ENCODE assay signal across 29 cellular contexts in the genomic region with DNA sequence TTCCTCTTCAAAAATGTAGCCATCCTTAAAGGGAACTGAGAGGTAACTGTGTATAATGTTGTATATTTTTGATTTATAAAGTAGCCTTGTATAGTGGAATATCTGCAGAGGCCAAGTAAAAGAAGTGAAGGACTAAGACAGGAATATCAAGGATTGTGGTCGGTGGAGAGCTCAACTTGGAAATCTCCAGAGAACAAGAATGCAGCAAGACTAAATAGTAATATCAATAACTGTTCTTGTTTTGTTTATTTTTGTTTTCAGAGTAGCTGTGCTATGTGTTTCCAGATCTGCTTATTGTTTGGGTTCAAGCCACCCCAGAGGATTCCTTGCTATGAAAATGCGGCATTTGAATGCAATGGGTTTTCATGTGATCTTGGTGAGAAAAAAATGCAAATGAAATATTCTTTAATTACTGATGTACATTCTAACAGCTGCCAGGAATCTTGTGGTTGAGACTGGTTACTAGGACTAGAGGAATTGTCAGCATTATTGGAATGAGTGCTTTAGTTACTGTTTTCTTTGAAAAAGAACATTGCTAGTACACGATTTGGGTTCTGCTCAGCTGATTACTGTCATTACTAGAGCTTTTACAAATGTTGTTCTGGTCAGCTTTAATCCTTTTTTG. TPM values are rescaled to one million over a fixed set of nuclear protein-coding genes. Genes with fewer than 3 reads are reported as not detected.
A peak's percentile ranks its signal among the peaks of the same experiment; 100 is the strongest.
DNase-seq lines count a peak whose midpoint lies in the region; ATAC-seq and TF ChIP-seq lines count a peak whose summit lies in the region.
"Had no signal": no experiment of that assay in that cellular context is flagged by ENCODE, and none has a peak within 500 bp of the region (broad histone marks: within the 10 kb centered on the region; RNA-seq: fewer than 3 reads in every experiment).

No MANE protein-coding gene starts in this region.

- H3K4me3 Mint-ChIP-seq in activated T-cell treated with anti-CD3 and anti-CD28 coated beads, Interleukin-2, amount 50 U/mL, for 72 hours, result no peak overlapping the region
- H3K4me3 Mint-ChIP-seq in activated T-cell treated with anti-CD3 and anti-CD28 coated beads, Interleukin-2, amount 50 U/mL, for 4 hours, result no peak overlapping the region
- no peak overlapping the region for H3K4me3 Mint-ChIP-seq in stimulated activated effector memory CD8-positive, alpha-beta T cell treated with anti-CD3 and anti-CD28 coated beads, Interleukin-12 subunit alpha, Interleukin-12 subunit beta, amount 100 ng/mL, for 72 hours
- H3K4me3 Mint-ChIP-seq: activated T-cell treated with anti-CD3 and anti-CD28 coated beads, Interleukin-2, amount 50 U/mL, for 24 hours; brain; CD4-positive, alpha-beta memory T cell; stimulated activated memory B cell treated with anti-CD40 and anti-IgM and Interleukin-4, amounts not matched to agents 10 μg/mL and 1 μg/mL and 100 μg/mL, for 72 hours had no signal

- H3K27ac Mint-ChIP-seq in activated T-cell treated with anti-CD3 and anti-CD28 coated beads, Interleukin-2, amount 50 U/mL, for 72 hours, result peak overlapping the region; percentile 79
- peak overlapping the region; percentile 40 for H3K27ac Mint-ChIP-seq in stimulated activated effector memory CD8-positive, alpha-beta T cell treated with anti-CD3 and anti-CD28 coated beads, Interleukin-12 subunit alpha, Interleukin-12 subunit beta, amount 100 ng/mL, for 72 hours
- H3K27ac Mint-ChIP-seq: brain; stimulated activated memory B cell treated with anti-CD40 and anti-IgM and Interleukin-4, amounts not matched to agents 10 μg/mL and 1 μg/mL and 100 μg/mL, for 72 hours had no signal

- H3K4me3 ChIP-seq in astrocyte of the cerebellum (ENCODE audit: low read depth, low read length), result no peak overlapping the region
- no peak overlapping the region for H3K4me3 ChIP-seq in fibroblast of the aortic adventitia (ENCODE audit: low read depth, low read length)
- H3K4me3 ChIP-seq: K562, left lung, sigmoid colon, SK-N-MC, upper lobe of left lung had no signal

- H3K9me3 Mint-ChIP-seq in activated T-cell treated with anti-CD3 and anti-CD28 coated beads, Interleukin-2, amount 50 U/mL, for 72 hours, result no peaks in the 10 kb centered on the region
- no peaks in the 10 kb centered on the region for H3K9me3 Mint-ChIP-seq in activated T-cell treated with anti-CD3 and anti-CD28 coated beads, Interleukin-2, amount 50 U/mL, for 4 hours
- H3K9me3 Mint-ChIP-seq in stimulated activated effector memory CD8-positive, alpha-beta T cell treated with anti-CD3 and anti-CD28 coated beads, Interleukin-12 subunit alpha, Interleukin-12 subunit beta, amount 100 ng/mL, for 72 hours, result no peaks in the 10 kb centered on the region
- H3K9me3 Mint-ChIP-seq: activated T-cell treated with anti-CD3 and anti-CD28 coated beads, Interleukin-2, amount 50 U/mL, for 24 hours; brain; CD4-positive, alpha-beta memory T cell; stimulated activated memory B cell treated with anti-CD40 and anti-IgM and Interleukin-4, amounts not matched to agents 10 μg/mL and 1 μg/mL and 100 μg/mL, for 72 hours had no signal

- DNase-seq in activated T-cell treated with anti-CD3 and anti-CD28 coated beads, Interleukin-2, amount 50 U/mL, for 72 hours, result no peak
- DNase-seq in activated T-cell treated with anti-CD3 and anti-CD28 coated beads, Interleukin-2, amount 50 U/mL, for 4 hours, result no peak
- DNase-seq in astrocyte of the cerebellum (ENCODE audit: low read depth), result peak; percentile 34
- peak; percentile 5 for DNase-seq in fibroblast of the aortic adventitia (ENCODE audit: low read depth)
- DNase-seq in stimulated activated effector memory CD8-positive, alpha-beta T cell treated with anti-CD3 and anti-CD28 coated beads, Interleukin-12 subunit alpha, Interleukin-12 subunit beta, amount 100 ng/mL, for 72 hours (ENCODE audit: low spot score in 2 of 2), result no peak
- no peak for DNase-seq in DMS 273 treated with DMSO at 0.1 percent for 48 hours (lab: John Stamatoyannopoulos, UW)
- no peak for DNase-seq in posterior vena cava (ENCODE audit: low spot score)
- DNase-seq: activated CD4-positive, CD25-positive, alpha-beta regulatory T cell; activated gamma-delta T cell treated with Interleukin-2 at 50 U/mL for 16 hours; activated T-cell treated with anti-CD3 and anti-CD28 coated beads, Interleukin-2, amount 50 U/mL, for 24 hours; CD4-positive, alpha-beta memory T cell; cerebellar nuclear complex; foreskin fibroblast; left lung; MM.1S; NCI-H1417 treated with DMSO at 0.1 percent for 48 hours; NCI-H226; NCI-H526 treated with DMSO at 0.1 percent for 48 hours; NK-92 treated with Interleukin-12 subunit alpha and Interleukin-12 subunit beta, amount 100 ng/mL, for 24 hours; posterior cingulate gyrus; sigmoid colon; substantia nigra; upper lobe of left lung had no signal

- H3K36me3 Mint-ChIP-seq in activated T-cell treated with anti-CD3 and anti-CD28 coated beads, Interleukin-2, amount 50 U/mL, for 72 hours (ENCODE audit: insufficient read depth in 2 of 2), result peaks cover 4 to 28% of the 10 kb centered on the region in 2 donors
- peaks cover 35% of the 10 kb centered on the region for H3K36me3 Mint-ChIP-seq in activated T-cell treated with anti-CD3 and anti-CD28 coated beads, Interleukin-2, amount 50 U/mL, for 4 hours (ENCODE audit: insufficient read depth)
- peaks cover 78% of the 10 kb centered on the region for H3K36me3 Mint-ChIP-seq in stimulated activated effector memory CD8-positive, alpha-beta T cell treated with anti-CD3 and anti-CD28 coated beads, Interleukin-12 subunit alpha, Interleukin-12 subunit beta, amount 100 ng/mL, for 72 hours

- in situ Hi-C loops in astrocyte of the cerebellum (cut with HindIII; ENCODE audit: low sequenced_read_pairs), result loop anchor here (10.0 kb wide), 1 partner anchor 694 kb away; no protein-coding TSS in a partner anchor

- intact Hi-C loops in posterior vena cava (cut with DNase I), result no loop called here

- TF ChIP-seq CTCF in astrocyte of the cerebellum (IDR thresholded peaks at IDR 0.05; ENCODE audit: low read depth, low read length, missing control alignments) (no peak), fibroblast of the aortic adventitia (IDR thresholded peaks at IDR 0.05; ENCODE audit: insufficient read depth, low read length) (no peak)

- H3K27me3 Mint-ChIP-seq in activated T-cell treated with anti-CD3 and anti-CD28 coated beads, Interleukin-2, amount 50 U/mL, for 72 hours (ENCODE audit: low read depth), result no peaks in the 10 kb centered on the region
- no peaks in the 10 kb centered on the region for H3K27me3 Mint-ChIP-seq in activated T-cell treated with anti-CD3 and anti-CD28 coated beads, Interleukin-2, amount 50 U/mL, for 4 hours (ENCODE audit: low read depth)
- H3K27me3 Mint-ChIP-seq: activated T-cell treated with anti-CD3 and anti-CD28 coated beads, Interleukin-2, amount 50 U/mL, for 24 hours; brain; CD4-positive, alpha-beta memory T cell; stimulated activated memory B cell treated with anti-CD40 and anti-IgM and Interleukin-4, amounts not matched to agents 10 μg/mL and 1 μg/mL and 100 μg/mL, for 72 hours had no signal

- no peaks in the 10 kb centered on the region for H3K4me1 Mint-ChIP-seq in activated T-cell treated with anti-CD3 and anti-CD28 coated beads, Interleukin-2, amount 50 U/mL, for 72 hours (ENCODE audit: low read depth)
- no peaks in the 10 kb centered on the region for H3K4me1 Mint-ChIP-seq in activated T-cell treated with anti-CD3 and anti-CD28 coated beads, Interleukin-2, amount 50 U/mL, for 4 hours (ENCODE audit: low read depth)
- no peaks in the 10 kb centered on the region for H3K4me1 Mint-ChIP-seq in stimulated activated effector memory CD8-positive, alpha-beta T cell treated with anti-CD3 and anti-CD28 coated beads, Interleukin-12 subunit alpha, Interleukin-12 subunit beta, amount 100 ng/mL, for 72 hours
- H3K4me1 Mint-ChIP-seq: brain; CD4-positive, alpha-beta memory T cell; stimulated activated memory B cell treated with anti-CD40 and anti-IgM and Interleukin-4, amounts not matched to agents 10 μg/mL and 1 μg/mL and 100 μg/mL, for 72 hours had no signal

- no peak for ATAC-seq in activated T-cell treated with anti-CD3 and anti-CD28 coated beads, Interleukin-2, amount 50 U/mL, for 72 hours (replicated peaks in 1 of 2)
- no peak for ATAC-seq in activated T-cell treated with anti-CD3 and anti-CD28 coated beads, Interleukin-2, amount 50 U/mL, for 4 hours
- no peak for ATAC-seq in stimulated activated effector memory CD8-positive, alpha-beta T cell treated with anti-CD3 and anti-CD28 coated beads, Interleukin-12 subunit alpha, Interleukin-12 subunit beta, amount 100 ng/mL, for 72 hours
- ATAC-seq in GM21528 (IDR thresholded peaks at IDR 0.05; ENCODE audit: low FRiP score, unreplicated experiment), result no peak
- ATAC-seq: K562; left lung; stimulated activated memory B cell treated with anti-CD40 and anti-IgM and Interleukin-4, amounts not matched to agents 10 μg/mL and 1 μg/mL and 100 μg/mL, for 72 hours had no signal

RNA-seq across cellular contexts. Expression of a gene that starts 25.0 kb away (rescaled TPM):
- total RNA-seq in activated T-cell treated with anti-CD3 and anti-CD28 coated beads, Interleukin-2, amount 50 U/mL, for 72 hours, result 10 to 100 TPM; 24.9 to 26.6 TPM
- total RNA-seq in activated T-cell treated with anti-CD3 and anti-CD28 coated beads, Interleukin-2, amount 50 U/mL, for 4 hours, result 10 to 100 TPM; 45.2 to 47.3 (median 46.8) TPM
- total RNA-seq in fibroblast of the aortic adventitia (ENCODE audit: low replicate concordance), result 36.4 and 56.1 TPM in 2 replicates
- total RNA-seq in posterior vena cava, result 10 to 100 TPM; 21.6 to 21.7 TPM

RNA-seq across cellular contexts. Expression of a gene that starts 25.3 kb away (rescaled TPM):
- under 1 TPM; 0.56 to 0.96 TPM for total RNA-seq in activated T-cell treated with anti-CD3 and anti-CD28 coated beads, Interleukin-2, amount 50 U/mL, for 72 hours
- total RNA-seq in activated T-cell treated with anti-CD3 and anti-CD28 coated beads, Interleukin-2, amount 50 U/mL, for 4 hours, result under 1 TPM; 0.29 to 0.76 (median 0.53) TPM
- total RNA-seq in fibroblast of the aortic adventitia (ENCODE audit: low replicate concordance), result 0.81 and 15.1 TPM in 2 replicates
- total RNA-seq in posterior vena cava, result 1 to 10 TPM in 1 of 2 donors, under 1 TPM in 1; 0.57 to 1.8 TPM
- total RNA-seq: HT-29 had no signal

Comparison
In these comparisons a context has a peak if more than half of its experiments do, and no peak if none do; other contexts are left out.
1. DNase-seq: peak in astrocyte of the cerebellum (single experiment) and fibroblast of the aortic adventitia (single experiment); none in activated T-cell treated with anti-CD3 and anti-CD28 coated beads, Interleukin-2, amount 50 U/mL, for 72 hours (0 of 2), activated T-cell treated with anti-CD3 and anti-CD28 coated beads, Interleukin-2, amount 50 U/mL, for 4 hours (single experiment), stimulated activated effector memory CD8-positive, alpha-beta T cell treated with anti-CD3 and anti-CD28 coated beads, Interleukin-12 subunit alpha, Interleukin-12 subunit beta, amount 100 ng/mL, for 72 hours (0 of 2), DMS 273 treated with DMSO at 0.1 percent for 48 hours (single experiment) and posterior vena cava (single experiment).